1 cellular context compared by ENCODE assay signal in the genomic region with DNA sequence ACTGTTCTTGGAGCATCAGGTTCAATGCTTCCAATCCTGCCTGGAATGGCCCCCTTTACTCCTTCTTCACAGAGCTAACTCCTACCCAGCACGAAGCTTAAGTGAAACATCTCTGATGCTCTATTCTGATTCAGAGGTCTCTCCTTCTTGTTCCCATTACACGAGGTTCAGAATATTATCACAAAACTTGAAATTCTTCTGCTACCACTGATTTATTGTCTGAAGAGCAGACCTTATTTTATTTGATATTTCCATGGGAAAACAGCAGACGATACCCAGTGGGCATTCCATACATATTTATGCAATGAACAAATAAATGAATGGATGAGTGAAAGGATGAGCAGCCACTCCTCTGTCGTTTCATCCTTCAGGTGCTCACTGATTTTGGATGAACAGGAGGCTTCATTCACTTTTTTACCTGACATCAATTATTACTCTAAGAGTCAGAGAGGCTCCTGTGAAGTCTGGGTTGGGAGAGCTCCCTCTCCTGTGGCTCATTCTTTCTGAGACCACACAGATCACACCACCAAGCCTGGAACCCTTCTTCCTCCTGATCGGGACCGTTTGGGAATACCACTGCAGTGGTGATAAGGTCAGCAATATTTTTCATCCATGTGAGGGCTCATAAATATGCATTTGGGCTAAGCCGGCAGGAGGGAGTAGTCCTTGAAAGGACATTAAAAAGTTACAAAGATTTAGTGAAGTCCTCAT.
TF ChIP-seq lines count a peak whose summit lies in the region.

No MANE protein-coding gene starts in this region.

TF ChIP-seq in GM23338, 12 proteins besides CTCF, POLR2A, EP300 and RAD21 (continued from another document):
- TF ChIP-seq, protein P1, sequence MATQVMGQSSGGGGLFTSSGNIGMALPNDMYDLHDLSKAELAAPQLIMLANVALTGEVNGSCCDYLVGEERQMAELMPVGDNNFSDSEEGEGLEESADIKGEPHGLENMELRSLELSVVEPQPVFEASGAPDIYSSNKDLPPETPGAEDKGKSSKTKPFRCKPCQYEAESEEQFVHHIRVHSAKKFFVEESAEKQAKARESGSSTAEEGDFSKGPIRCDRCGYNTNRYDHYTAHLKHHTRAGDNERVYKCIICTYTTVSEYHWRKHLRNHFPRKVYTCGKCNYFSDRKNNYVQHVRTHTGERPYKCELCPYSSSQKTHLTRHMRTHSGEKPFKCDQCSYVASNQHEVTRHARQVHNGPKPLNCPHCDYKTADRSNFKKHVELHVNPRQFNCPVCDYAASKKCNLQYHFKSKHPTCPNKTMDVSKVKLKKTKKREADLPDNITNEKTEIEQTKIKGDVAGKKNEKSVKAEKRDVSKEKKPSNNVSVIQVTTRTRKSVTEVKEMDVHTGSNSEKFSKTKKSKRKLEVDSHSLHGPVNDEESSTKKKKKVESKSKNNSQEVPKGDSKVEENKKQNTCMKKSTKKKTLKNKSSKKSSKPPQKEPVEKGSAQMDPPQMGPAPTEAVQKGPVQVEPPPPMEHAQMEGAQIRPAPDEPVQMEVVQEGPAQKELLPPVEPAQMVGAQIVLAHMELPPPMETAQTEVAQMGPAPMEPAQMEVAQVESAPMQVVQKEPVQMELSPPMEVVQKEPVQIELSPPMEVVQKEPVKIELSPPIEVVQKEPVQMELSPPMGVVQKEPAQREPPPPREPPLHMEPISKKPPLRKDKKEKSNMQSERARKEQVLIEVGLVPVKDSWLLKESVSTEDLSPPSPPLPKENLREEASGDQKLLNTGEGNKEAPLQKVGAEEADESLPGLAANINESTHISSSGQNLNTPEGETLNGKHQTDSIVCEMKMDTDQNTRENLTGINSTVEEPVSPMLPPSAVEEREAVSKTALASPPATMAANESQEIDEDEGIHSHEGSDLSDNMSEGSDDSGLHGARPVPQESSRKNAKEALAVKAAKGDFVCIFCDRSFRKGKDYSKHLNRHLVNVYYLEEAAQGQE (IDR thresholded peaks at IDR 0.05; ENCODE audit: unreplicated experiment), result no peak
- TF ChIP-seq EZH2phosphoT487 (IDR thresholded peaks at IDR 0.05; ENCODE audit: unreplicated experiment) (no peak), EZH2 (IDR thresholded peaks at IDR 0.05; ENCODE audit: low read depth, unreplicated experiment) (no peak), CREB1 (CRISPR knock-in tag; IDR thresholded peaks at IDR 0.05; ENCODE audit: low read depth) (no peak), STAT1 (IDR thresholded peaks at IDR 0.05; ENCODE audit: unreplicated experiment) (no peak)
- TF ChIP-seq, protein P2, sequence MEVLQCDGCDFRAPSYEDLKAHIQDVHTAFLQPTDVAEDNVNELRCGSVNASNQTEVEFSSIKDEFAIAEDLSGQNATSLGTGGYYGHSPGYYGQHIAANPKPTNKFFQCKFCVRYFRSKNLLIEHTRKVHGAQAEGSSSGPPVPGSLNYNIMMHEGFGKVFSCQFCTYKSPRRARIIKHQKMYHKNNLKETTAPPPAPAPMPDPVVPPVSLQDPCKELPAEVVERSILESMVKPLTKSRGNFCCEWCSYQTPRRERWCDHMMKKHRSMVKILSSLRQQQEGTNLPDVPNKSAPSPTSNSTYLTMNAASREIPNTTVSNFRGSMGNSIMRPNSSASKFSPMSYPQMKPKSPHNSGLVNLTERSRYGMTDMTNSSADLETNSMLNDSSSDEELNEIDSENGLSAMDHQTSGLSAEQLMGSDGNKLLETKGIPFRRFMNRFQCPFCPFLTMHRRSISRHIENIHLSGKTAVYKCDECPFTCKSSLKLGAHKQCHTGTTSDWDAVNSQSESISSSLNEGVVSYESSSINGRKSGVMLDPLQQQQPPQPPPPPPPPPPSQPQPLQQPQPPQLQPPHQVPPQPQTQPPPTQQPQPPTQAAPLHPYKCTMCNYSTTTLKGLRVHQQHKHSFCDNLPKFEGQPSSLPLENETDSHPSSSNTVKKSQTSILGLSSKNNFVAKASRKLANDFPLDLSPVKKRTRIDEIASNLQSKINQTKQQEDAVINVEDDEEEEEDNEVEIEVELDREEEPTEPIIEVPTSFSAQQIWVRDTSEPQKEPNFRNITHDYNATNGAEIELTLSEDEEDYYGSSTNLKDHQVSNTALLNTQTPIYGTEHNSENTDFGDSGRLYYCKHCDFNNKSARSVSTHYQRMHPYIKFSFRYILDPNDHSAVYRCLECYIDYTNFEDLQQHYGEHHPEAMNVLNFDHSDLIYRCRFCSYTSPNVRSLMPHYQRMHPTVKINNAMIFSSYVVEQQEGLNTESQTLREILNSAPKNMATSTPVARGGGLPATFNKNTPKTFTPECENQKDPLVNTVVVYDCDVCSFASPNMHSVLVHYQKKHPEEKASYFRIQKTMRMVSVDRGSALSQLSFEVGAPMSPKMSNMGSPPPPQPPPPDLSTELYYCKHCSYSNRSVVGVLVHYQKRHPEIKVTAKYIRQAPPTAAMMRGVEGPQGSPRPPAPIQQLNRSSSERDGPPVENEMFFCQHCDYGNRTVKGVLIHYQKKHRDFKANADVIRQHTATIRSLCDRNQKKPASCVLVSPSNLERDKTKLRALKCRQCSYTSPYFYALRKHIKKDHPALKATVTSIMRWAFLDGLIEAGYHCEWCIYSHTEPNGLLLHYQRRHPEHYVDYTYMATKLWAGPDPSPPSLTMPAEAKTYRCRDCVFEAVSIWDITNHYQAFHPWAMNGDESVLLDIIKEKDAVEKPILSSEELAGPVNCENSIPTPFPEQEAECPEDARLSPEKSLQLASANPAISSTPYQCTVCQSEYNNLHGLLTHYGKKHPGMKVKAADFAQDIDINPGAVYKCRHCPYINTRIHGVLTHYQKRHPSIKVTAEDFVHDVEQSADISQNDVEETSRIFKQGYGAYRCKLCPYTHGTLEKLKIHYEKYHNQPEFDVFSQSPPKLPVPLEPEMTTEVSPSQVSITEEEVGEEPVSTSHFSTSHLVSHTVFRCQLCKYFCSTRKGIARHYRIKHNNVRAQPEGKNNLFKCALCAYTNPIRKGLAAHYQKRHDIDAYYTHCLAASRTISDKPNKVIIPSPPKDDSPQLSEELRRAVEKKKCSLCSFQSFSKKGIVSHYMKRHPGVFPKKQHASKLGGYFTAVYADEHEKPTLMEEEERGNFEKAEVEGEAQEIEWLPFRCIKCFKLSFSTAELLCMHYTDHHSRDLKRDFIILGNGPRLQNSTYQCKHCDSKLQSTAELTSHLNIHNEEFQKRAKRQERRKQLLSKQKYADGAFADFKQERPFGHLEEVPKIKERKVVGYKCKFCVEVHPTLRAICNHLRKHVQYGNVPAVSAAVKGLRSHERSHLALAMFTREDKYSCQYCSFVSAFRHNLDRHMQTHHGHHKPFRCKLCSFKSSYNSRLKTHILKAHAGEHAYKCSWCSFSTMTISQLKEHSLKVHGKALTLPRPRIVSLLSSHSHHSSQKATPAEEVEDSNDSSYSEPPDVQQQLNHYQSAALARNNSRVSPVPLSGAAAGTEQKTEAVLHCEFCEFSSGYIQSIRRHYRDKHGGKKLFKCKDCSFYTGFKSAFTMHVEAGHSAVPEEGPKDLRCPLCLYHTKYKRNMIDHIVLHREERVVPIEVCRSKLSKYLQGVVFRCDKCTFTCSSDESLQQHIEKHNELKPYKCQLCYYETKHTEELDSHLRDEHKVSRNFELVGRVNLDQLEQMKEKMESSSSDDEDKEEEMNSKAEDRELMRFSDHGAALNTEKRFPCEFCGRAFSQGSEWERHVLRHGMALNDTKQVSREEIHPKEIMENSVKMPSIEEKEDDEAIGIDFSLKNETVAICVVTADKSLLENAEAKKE (CRISPR knock-in tag; IDR thresholded peaks at IDR 0.05), result no peak
- TF ChIP-seq, protein P3, sequence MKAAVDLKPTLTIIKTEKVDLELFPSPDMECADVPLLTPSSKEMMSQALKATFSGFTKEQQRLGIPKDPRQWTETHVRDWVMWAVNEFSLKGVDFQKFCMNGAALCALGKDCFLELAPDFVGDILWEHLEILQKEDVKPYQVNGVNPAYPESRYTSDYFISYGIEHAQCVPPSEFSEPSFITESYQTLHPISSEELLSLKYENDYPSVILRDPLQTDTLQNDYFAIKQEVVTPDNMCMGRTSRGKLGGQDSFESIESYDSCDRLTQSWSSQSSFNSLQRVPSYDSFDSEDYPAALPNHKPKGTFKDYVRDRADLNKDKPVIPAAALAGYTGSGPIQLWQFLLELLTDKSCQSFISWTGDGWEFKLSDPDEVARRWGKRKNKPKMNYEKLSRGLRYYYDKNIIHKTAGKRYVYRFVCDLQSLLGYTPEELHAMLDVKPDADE (IDR thresholded peaks at IDR 0.05), result no peak
